Comparison of ENCODE assay signal across 9 cellular contexts in genomic region chr6:49919935-49920644, GRCh38. TPM values are rescaled to one million over a fixed set of nuclear protein-coding genes. Genes with fewer than 3 reads are reported as not detected.
"Had no signal": no experiment of that assay in that cellular context is flagged by ENCODE, and none has a peak within 500 bp of the region (broad histone marks: within the 10 kb centered on the region; RNA-seq: fewer than 3 reads in every experiment).

No MANE protein-coding gene starts in this region.

- FAIRE-seq: G401.6, GM12878, GM12891, GM12892, GM18507, GM19239 had no signal

- DNase-seq: GDM1, GF-D8 had no signal

- H3K4me3 ChIP-seq: GM12878 had no signal

- ATAC-seq: GM12878 had no signal

RNA-seq across cellular contexts. Expression of gene DEFB114, which starts 43.9 kb away (rescaled TPM):
- total RNA-seq: G401, GM12878 had no signal
- polyA plus RNA-seq: GM12878 had no signal

RNA-seq across cellular contexts. Expression of gene DEFB113, which starts 49.3 kb away (rescaled TPM):
- total RNA-seq: G401, GM12878 had no signal
- polyA plus RNA-seq: GM12878 had no signal

RNA-seq across cellular contexts. Expression of gene CRISP1, which starts 53.8 kb away (rescaled TPM):
- total RNA-seq: G401, GM12878 had no signal
- polyA plus RNA-seq: GM12878 had no signal
